8 cellular contexts compared by ENCODE assay signal in genomic region chr18:77133920-77134496, GRCh38. TPM values are rescaled to one million over a fixed set of nuclear protein-coding genes. Genes with fewer than 3 reads are reported as not detected.
DNase-seq lines count a peak whose midpoint lies in the region; ATAC-seq and TF ChIP-seq lines count a peak whose summit lies in the region.

No MANE protein-coding gene starts in this region.

- H3K27me3 Mint-ChIP-seq in osteocyte (ENCODE audit: unreplicated experiment), result no peaks in the 10 kb centered on the region

- ATAC-seq in GM18519 (IDR thresholded peaks at IDR 0.05; ENCODE audit: low FRiP score, unreplicated experiment), result no peak

- H3K4me1 ChIP-seq in colonic mucosa, result peaks cover 12% of the 10 kb centered on the region

- H3K27ac ChIP-seq in colonic mucosa, result peak overlapping the region; percentile 97

- no peaks in the 10 kb centered on the region for H3K36me3 ChIP-seq in colonic mucosa

- H3K4me3 ChIP-seq in colonic mucosa, result peak overlapping the region; percentile 91

- peak overlapping the region; percentile 60 for H3K4me3 Mint-ChIP-seq in osteocyte (ENCODE audit: unreplicated experiment)

- peaks cover 44% of the 10 kb centered on the region for H3K4me1 Mint-ChIP-seq in osteocyte (ENCODE audit: unreplicated experiment)

- no peak for TF ChIP-seq CTCF in colonic mucosa (IDR thresholded peaks at IDR 0.05)
- TF ChIP-seq CTCF in osteocyte (IDR thresholded peaks at IDR 0.05), result no peak

- no peaks in the 10 kb centered on the region for H3K27me3 ChIP-seq in colonic mucosa

- no peaks in the 10 kb centered on the region for H3K9me3 ChIP-seq in colonic mucosa

- H3K36me3 Mint-ChIP-seq in osteocyte (ENCODE audit: unreplicated experiment), result no peaks in the 10 kb centered on the region

- DNase-seq in activated T-cell treated with anti-CD3 and anti-CD28 coated beads, Interleukin-2, amount 50 U/mL, for 1 hour, result peak; percentile 37
- no peak for DNase-seq in activated T-cell treated with anti-CD3 and anti-CD28 coated beads for 4 hours
- peak; percentile 26 for DNase-seq in NCI-H774 (lab: John Stamatoyannopoulos, UW)
- DNase-seq in colonic mucosa, result peak; percentile 48
- peak; percentile 51 for DNase-seq in osteocyte (ENCODE audit: extremely low spot score, unreplicated experiment)
- DNase-seq in effector CD8-positive, alpha-beta T cell (lab: John Stamatoyannopoulos, UW), result no peak
- no peak for DNase-seq in cortex of kidney (lab: John Stamatoyannopoulos, UW)

- H3K9me3 Mint-ChIP-seq in osteocyte (ENCODE audit: unreplicated experiment), result no peaks in the 10 kb centered on the region

- H3K27ac Mint-ChIP-seq in osteocyte (ENCODE audit: unreplicated experiment), result peak overlapping the region; percentile 75

- peak overlapping the region in 1 of 2 donors; percentile 73 for H3K9ac ChIP-seq in colonic mucosa (ENCODE audit: low read depth in 2 of 2, low read length in 2 of 2)

- intact Hi-C loops in colonic mucosa (cut with DNase I), result no loop called here

RNA-seq across cellular contexts. Expression of gene MBP, which starts 1.4 kb away (rescaled TPM):
- total RNA-seq in colonic mucosa (10 to 100 TPM; 43.0 to 65.8 TPM), osteocyte (13.8 and 18.6 TPM in 2 replicates)

Comparison
In these comparisons a context has a peak if more than half of its experiments do, and no peak if none do; other contexts are left out.
1. DNase-seq: peak in activated T-cell treated with anti-CD3 and anti-CD28 coated beads, Interleukin-2, amount 50 U/mL, for 1 hour (single experiment), NCI-H774 (single experiment), colonic mucosa (single experiment) and osteocyte (single experiment); none in activated T-cell treated with anti-CD3 and anti-CD28 coated beads for 4 hours (single experiment), effector CD8-positive, alpha-beta T cell (single experiment) and cortex of kidney (single experiment).